In the genomic region with DNA sequence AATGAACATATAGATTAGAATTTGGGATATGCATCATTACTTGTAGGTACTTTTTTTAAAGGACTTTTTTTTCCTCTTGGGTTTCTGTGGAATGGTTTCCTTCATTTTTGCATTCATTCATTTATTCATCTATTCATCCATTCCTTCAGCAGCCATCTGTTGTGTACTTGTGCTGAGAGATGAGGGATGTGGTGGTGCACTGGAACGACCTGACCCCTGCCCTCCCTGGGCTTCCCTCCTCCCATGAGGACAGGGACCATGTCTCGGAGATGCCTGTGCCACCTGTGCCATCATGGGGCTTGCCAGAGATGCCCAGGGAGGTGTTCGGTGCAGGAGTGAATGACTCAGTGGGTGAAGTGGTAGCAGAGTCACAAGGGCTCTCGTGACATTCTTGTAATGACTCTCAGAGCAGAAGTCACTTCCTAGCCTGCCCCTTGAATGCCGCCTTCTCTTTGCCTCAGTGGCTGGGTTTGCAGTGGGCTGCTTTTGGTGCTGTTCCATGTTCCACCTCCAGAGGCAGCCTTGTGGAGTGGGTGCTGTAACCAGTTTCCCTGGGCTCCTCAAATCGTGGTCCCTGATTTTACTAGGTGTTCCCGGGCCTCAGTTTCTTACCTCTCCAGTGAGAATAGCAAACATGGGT, we compare ENCODE assay signal across 9 cellular contexts. TPM values are rescaled to one million over a fixed set of nuclear protein-coding genes. Genes with fewer than 3 reads are reported as not detected.
DNase-seq lines count a peak whose midpoint lies in the region; ATAC-seq and TF ChIP-seq lines count a peak whose summit lies in the region.
"Had no signal": no experiment of that assay in that cellular context is flagged by ENCODE, and none has a peak within 500 bp of the region (broad histone marks: within the 10 kb centered on the region; RNA-seq: fewer than 3 reads in every experiment).

No MANE protein-coding gene starts in this region.

- H3K79me2 ChIP-seq in Loucy (ENCODE audit: insufficient read depth, low read length), result no peaks in the 10 kb centered on the region

- no peak overlapping the region for H3K4me2 ChIP-seq in Loucy (ENCODE audit: low read depth, low read length, poor library complexity, severe bottlenecking)

- DNase-seq in activated naive CD4-positive, alpha-beta T cell treated with Interleukin-2 at 50 U/mL for 16 hours, result peak; percentile 74
- DNase-seq in activated naive CD4-positive, alpha-beta T cell (lab: John Stamatoyannopoulos, UW), result no peak
- DNase-seq in activated effector memory CD4-positive, alpha-beta T cell treated with anti-CD3 and anti-CD28 coated beads, Interleukin-2, amount 50 U/mL, for 16 hours, result peak; percentile 85
- DNase-seq in osteocyte (ENCODE audit: extremely low spot score, unreplicated experiment) (no peak), dorsolateral prefrontal cortex (no peak)
- DNase-seq in central memory CD4-positive, alpha-beta T cell, result no peak

- H3K27ac Mint-ChIP-seq in osteocyte (ENCODE audit: unreplicated experiment), result no peak overlapping the region

- no peaks in the 10 kb centered on the region for H4K20me1 ChIP-seq in Loucy (ENCODE audit: insufficient read depth, low read length, poor library complexity, severe bottlenecking)

- peaks cover 26% of the 10 kb centered on the region for H3K36me3 Mint-ChIP-seq in osteocyte (ENCODE audit: unreplicated experiment)

- H3K27me3 ChIP-seq in Loucy (ENCODE audit: insufficient read depth, low read length, poor library complexity, severe bottlenecking), result no peaks in the 10 kb centered on the region
- no peaks in the 10 kb centered on the region for H3K27me3 ChIP-seq in dorsolateral prefrontal cortex

- ATAC-seq in GM21390 (IDR thresholded peaks at IDR 0.05; ENCODE audit: unreplicated experiment), result no peak

- H3K4me3 ChIP-seq in Loucy (ENCODE audit: low read length, poor library complexity, severe bottlenecking) (no peak overlapping the region), dorsolateral prefrontal cortex (no peak overlapping the region)

- TF ChIP-seq CTCF in Loucy (conservative IDR thresholded peaks at IDR 0.05; ENCODE audit: low read length), result peak; percentile 40; the same call in 1 of the 2 replicates
- peak; percentile 37 for TF ChIP-seq CTCF in osteocyte (IDR thresholded peaks at IDR 0.05)
- TF ChIP-seq CTCF in dorsolateral prefrontal cortex (IDR thresholded peaks at IDR 0.05 in 54 of 56, conservative IDR thresholded peaks at IDR 0.05 in 2 of 56; ENCODE audit: low read depth in 1 of 56, partially characterized antibody in 56 of 56), result peak in 14 of 56 donors; percentile 11 to 42 (median 22)

- H3F3A ChIP-seq in Loucy (ENCODE audit: low read depth), result no peaks in the 10 kb centered on the region

- no peak overlapping the region for H3K27ac ChIP-seq in dorsolateral prefrontal cortex

- intact Hi-C loops in dorsolateral prefrontal cortex (cut with DNase I), result no loop called here

- H3K4me1 ChIP-seq in Loucy (ENCODE audit: insufficient read depth, low read length, poor library complexity, severe bottlenecking), result peaks cover 11% of the 10 kb centered on the region

- H3K4me3 Mint-ChIP-seq in osteocyte (ENCODE audit: unreplicated experiment), result no peak overlapping the region
- H3K4me3 Mint-ChIP-seq: brain had no signal

- no peaks in the 10 kb centered on the region; the same call in 1 of the 2 replicates for H3K36me3 ChIP-seq in Loucy (ENCODE audit: insufficient read depth, low read length)

- H3K9me3 ChIP-seq in Loucy (ENCODE audit: insufficient read depth, low read depth, low read length), result no peaks in the 10 kb centered on the region

- H3K9ac ChIP-seq in Loucy (ENCODE audit: low read depth, low read length, poor library complexity, severe bottlenecking), result no peak overlapping the region

- H3K9me2 ChIP-seq in Loucy (replicated peaks; ENCODE audit: low read depth, low read length), result no peaks in the 10 kb centered on the region

- H3K27me3 Mint-ChIP-seq in osteocyte (ENCODE audit: unreplicated experiment), result no peaks in the 10 kb centered on the region
- H3K27me3 Mint-ChIP-seq: brain had no signal

- peaks cover 24% of the 10 kb centered on the region for H3K4me1 Mint-ChIP-seq in osteocyte (ENCODE audit: unreplicated experiment)

- H2AFZ ChIP-seq in Loucy (ENCODE audit: low read length), result no peak overlapping the region

- no peaks in the 10 kb centered on the region for H3K9me3 Mint-ChIP-seq in osteocyte (ENCODE audit: unreplicated experiment)
- H3K9me3 Mint-ChIP-seq: brain had no signal

RNA-seq across cellular contexts. Expression of gene CLEC16A, which starts 43.9 kb away (rescaled TPM):
- total RNA-seq in osteocyte (22.1 and 24.0 TPM in 2 replicates), dorsolateral prefrontal cortex (10 to 100 TPM; 40.5 to 75.1 (median 58.1) TPM)

RNA-seq across cellular contexts. Expression of gene DEXI, which starts 46.0 kb away (rescaled TPM):
- total RNA-seq in osteocyte (32.4 and 35.8 TPM in 2 replicates), dorsolateral prefrontal cortex (10 to 100 TPM; 40.9 to 88.1 (median 56.7) TPM)

Comparison
In these comparisons a context has a peak if more than half of its experiments do, and no peak if none do; other contexts are left out.
1. DNase-seq: peak in activated naive CD4-positive, alpha-beta T cell treated with Interleukin-2 at 50 U/mL for 16 hours (single experiment) and activated effector memory CD4-positive, alpha-beta T cell treated with anti-CD3 and anti-CD28 coated beads, Interleukin-2, amount 50 U/mL, for 16 hours (single experiment); none in activated naive CD4-positive, alpha-beta T cell (0 of 4), osteocyte (single experiment), dorsolateral prefrontal cortex (0 of 10) and central memory CD4-positive, alpha-beta T cell (single experiment).